ENCODE assay signal across 14 cellular contexts in genomic region chr4:144648042-144648441, GRCh38. TPM values are rescaled to one million over a fixed set of nuclear protein-coding genes. Genes with fewer than 3 reads are reported as not detected.
DNase-seq lines count a peak whose midpoint lies in the region; ATAC-seq and TF ChIP-seq lines count a peak whose summit lies in the region.
"Had no signal": no experiment of that assay in that cellular context is flagged by ENCODE, and none has a peak within 500 bp of the region (broad histone marks: within the 10 kb centered on the region; RNA-seq: fewer than 3 reads in every experiment).

No MANE protein-coding gene starts in this region.

- TF ChIP-seq POLR2A in gastroesophageal sphincter (IDR thresholded peaks at IDR 0.05) = no peak

- H3K27me3 ChIP-seq in gastroesophageal sphincter = peaks cover 54% of the 10 kb centered on the region

- H3K36me3 ChIP-seq in gastroesophageal sphincter = no peaks in the 10 kb centered on the region
- H3K36me3 ChIP-seq: tibial nerve had no signal

- H3K4me1 ChIP-seq in gastroesophageal sphincter = peaks cover 0 to 22% (median 9%) of the 10 kb centered on the region in 3 donors

- TF ChIP-seq CTCF in WTC11 (IDR thresholded peaks at IDR 0.05) (no peak), gastroesophageal sphincter (IDR thresholded peaks at IDR 0.05) (no peak)

- peak; percentile 6 for DNase-seq in DMS53 (lab: John Stamatoyannopoulos, UW)
- no peak for DNase-seq in DMS53 treated with DMSO at 0.1 percent for 48 hours (lab: John Stamatoyannopoulos, UW; ENCODE audit: unreplicated experiment)
- DNase-seq in WTC11 (ENCODE audit: low spot score) = no peak
- DNase-seq in immature natural killer cell = no peak
- DNase-seq in skeletal muscle cell (ENCODE audit: low read depth) = no peak
- DNase-seq in GM19238 (ENCODE audit: insufficient read length, low spot score) = no peak
- DNase-seq: activated B cell treated with CpG ODN at 0.5 μM for 24 hours; activated T-cell treated with anti-CD3 and anti-CD28 coated beads, Interleukin-2, amount 50 U/mL, for 48 hours; NCI-H1092 treated with DMSO at 0.1 percent for 48 hours; NCI-H524 treated with DMSO at 0.1 percent for 48 hours had no signal

- ATAC-seq in WTC11 (peak; percentile 2; the same call in 1 of the 2 replicates), HG02981 (IDR thresholded peaks at IDR 0.05; ENCODE audit: unreplicated experiment) (no peak), gastroesophageal sphincter (no peak)

- WGBS in gastroesophageal sphincter (ENCODE audit: low coverage in 1 of 2), 2 donors = 70 to 86% methylated on average over 1 to 2 of the region's 2 CpGs

- no peak for TF ChIP-seq EP300 in gastroesophageal sphincter (IDR thresholded peaks at IDR 0.05)

- POLR2A ChIA-PET in WTC11 (lab: Charles Lee) = interaction anchor here (1.4 kb wide), 1 partner anchor 291 kb away, joined by 4 read pairs; no protein-coding TSS in a partner anchor

- H3K4me3 ChIP-seq in skeletal muscle cell (ENCODE audit: low read depth, low read length) (peak overlapping the region; percentile 62), gastroesophageal sphincter (no peak overlapping the region)

- H3K27ac ChIP-seq in gastroesophageal sphincter = no peak overlapping the region
- H3K27ac ChIP-seq: 22Rv1, tibial nerve had no signal

- no peaks in the 10 kb centered on the region for H3K36me3 Mint-ChIP-seq in WTC11
- no peaks in the 10 kb centered on the region for H3K36me3 Mint-ChIP-seq in immature natural killer cell

- H3K4me3 Mint-ChIP-seq in WTC11 (peak overlapping the region; percentile 81), immature natural killer cell (peak overlapping the region; percentile 7 to 93 (median 36))

- H3K4me1 Mint-ChIP-seq in WTC11 (peaks cover 42% of the 10 kb centered on the region), immature natural killer cell (peaks cover 21 to 33% of the 10 kb centered on the region in 2 donors)

- H3K9me3 Mint-ChIP-seq in WTC11 = no peaks in the 10 kb centered on the region
- peaks cover 0 to 7% (median 1%) of the 10 kb centered on the region in 6 donors for H3K9me3 Mint-ChIP-seq in immature natural killer cell
- H3K9me3 Mint-ChIP-seq: activated B cell treated with CpG ODN at 0.5 μM for 24 hours had no signal

- H3K9me3 ChIP-seq in gastroesophageal sphincter = no peaks in the 10 kb centered on the region
- H3K9me3 ChIP-seq: tibial nerve had no signal

- H3K27ac Mint-ChIP-seq in WTC11 (no peak overlapping the region), immature natural killer cell (no peak overlapping the region)
- H3K27ac Mint-ChIP-seq: activated B cell treated with CpG ODN at 0.5 μM for 24 hours had no signal

- CTCF ChIA-PET in WTC11 (lab: Charles Lee) = no interaction called here

- H3K27me3 Mint-ChIP-seq in WTC11 (ENCODE audit: low read depth) = peaks cover 79% of the 10 kb centered on the region
- H3K27me3 Mint-ChIP-seq in immature natural killer cell (ENCODE audit: low read depth in 3 of 3) = peaks cover 8 to 14% (median 12%) of the 10 kb centered on the region in 3 donors

TF ChIP-seq in WTC11, 78 proteins besides CTCF, POLR2A, EP300 and RAD21:
- TF ChIP-seq, protein P1, sequence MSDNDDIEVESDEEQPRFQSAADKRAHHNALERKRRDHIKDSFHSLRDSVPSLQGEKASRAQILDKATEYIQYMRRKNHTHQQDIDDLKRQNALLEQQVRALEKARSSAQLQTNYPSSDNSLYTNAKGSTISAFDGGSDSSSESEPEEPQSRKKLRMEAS (CRISPR knock-in tag; IDR thresholded peaks at IDR 0.05) = no peak
- peak; percentile 55; the same call in 1 of the 2 replicates for TF ChIP-seq GABPB1 (CRISPR knock-in tag; IDR thresholded peaks at IDR 0.05)
- no peak for TF ChIP-seq SMAD4 (CRISPR knock-in tag; IDR thresholded peaks at IDR 0.05)
- TF ChIP-seq, protein P2, sequence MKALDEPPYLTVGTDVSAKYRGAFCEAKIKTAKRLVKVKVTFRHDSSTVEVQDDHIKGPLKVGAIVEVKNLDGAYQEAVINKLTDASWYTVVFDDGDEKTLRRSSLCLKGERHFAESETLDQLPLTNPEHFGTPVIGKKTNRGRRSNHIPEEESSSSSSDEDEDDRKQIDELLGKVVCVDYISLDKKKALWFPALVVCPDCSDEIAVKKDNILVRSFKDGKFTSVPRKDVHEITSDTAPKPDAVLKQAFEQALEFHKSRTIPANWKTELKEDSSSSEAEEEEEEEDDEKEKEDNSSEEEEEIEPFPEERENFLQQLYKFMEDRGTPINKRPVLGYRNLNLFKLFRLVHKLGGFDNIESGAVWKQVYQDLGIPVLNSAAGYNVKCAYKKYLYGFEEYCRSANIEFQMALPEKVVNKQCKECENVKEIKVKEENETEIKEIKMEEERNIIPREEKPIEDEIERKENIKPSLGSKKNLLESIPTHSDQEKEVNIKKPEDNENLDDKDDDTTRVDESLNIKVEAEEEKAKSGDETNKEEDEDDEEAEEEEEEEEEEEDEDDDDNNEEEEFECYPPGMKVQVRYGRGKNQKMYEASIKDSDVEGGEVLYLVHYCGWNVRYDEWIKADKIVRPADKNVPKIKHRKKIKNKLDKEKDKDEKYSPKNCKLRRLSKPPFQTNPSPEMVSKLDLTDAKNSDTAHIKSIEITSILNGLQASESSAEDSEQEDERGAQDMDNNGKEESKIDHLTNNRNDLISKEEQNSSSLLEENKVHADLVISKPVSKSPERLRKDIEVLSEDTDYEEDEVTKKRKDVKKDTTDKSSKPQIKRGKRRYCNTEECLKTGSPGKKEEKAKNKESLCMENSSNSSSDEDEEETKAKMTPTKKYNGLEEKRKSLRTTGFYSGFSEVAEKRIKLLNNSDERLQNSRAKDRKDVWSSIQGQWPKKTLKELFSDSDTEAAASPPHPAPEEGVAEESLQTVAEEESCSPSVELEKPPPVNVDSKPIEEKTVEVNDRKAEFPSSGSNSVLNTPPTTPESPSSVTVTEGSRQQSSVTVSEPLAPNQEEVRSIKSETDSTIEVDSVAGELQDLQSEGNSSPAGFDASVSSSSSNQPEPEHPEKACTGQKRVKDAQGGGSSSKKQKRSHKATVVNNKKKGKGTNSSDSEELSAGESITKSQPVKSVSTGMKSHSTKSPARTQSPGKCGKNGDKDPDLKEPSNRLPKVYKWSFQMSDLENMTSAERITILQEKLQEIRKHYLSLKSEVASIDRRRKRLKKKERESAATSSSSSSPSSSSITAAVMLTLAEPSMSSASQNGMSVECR (CRISPR knock-in tag; IDR thresholded peaks at IDR 0.05; ENCODE audit: borderline replicate concordance) = no peak
- TF ChIP-seq JUN (CRISPR knock-in tag; IDR thresholded peaks at IDR 0.05) = no peak

RNA-seq across cellular contexts. Expression of gene HHIP, which starts 2.1 kb away (rescaled TPM):
- total RNA-seq in WTC11 (2021) = 0.14 to 0.27 TPM (median 0.22 TPM) in 3 replicates
- polyA plus RNA-seq in immature natural killer cell = not detected
- total RNA-seq in gastroesophageal sphincter = under 1 TPM in 3 of 4 donors, not detected in 1; 0.10 to 0.54 (median 0.19) TPM
- total RNA-seq: activated B cell treated with CpG ODN at 0.5 μM for 24 hours had no signal
